ENCODE assay signal across 27 cellular contexts in genomic region chr18:79216176-79216575, GRCh38.
"Had no signal": no experiment of that assay in that cellular context is flagged by ENCODE, and none has a peak within 500 bp of the region (broad histone marks: within the 10 kb centered on the region; RNA-seq: fewer than 3 reads in every experiment).

No MANE protein-coding gene starts in this region.

- H3K4me3 Mint-ChIP-seq: activated CD4-positive, alpha-beta memory T cell treated with anti-CD3 and anti-CD28 coated beads, Interleukin-2, amount 10 ng/mL, durations not matched to agents 7 days and 5 days; activated CD4-positive, alpha-beta T cell treated with anti-CD3 and anti-CD28 coated beads, Interleukin-2, amount 10 ng/mL, durations not matched to agents 7 days and 5 days; activated naive CD4-positive, alpha-beta T cell treated with anti-CD3 and anti-CD28 coated beads, Interleukin-2, amount 10 ng/mL, durations not matched to agents 7 days and 5 days; activated naive CD8-positive, alpha-beta T cell treated with anti-CD3 and anti-CD28 coated beads, Interleukin-2, amount 10 ng/mL, durations not matched to agents 7 days and 5 days; activated T-cell treated with anti-CD3 and anti-CD28 coated beads, Interleukin-2, amount 50 U/mL, for 24 hours; activated T-cell treated with anti-CD3 and anti-CD28 coated beads, Interleukin-2, amount 50 U/mL, for 72 hours; central memory CD8-positive, alpha-beta T cell; WTC11 had no signal

- H3K27ac Mint-ChIP-seq: activated CD4-positive, alpha-beta memory T cell treated with anti-CD3 and anti-CD28 coated beads, Interleukin-2, amount 10 ng/mL, durations not matched to agents 7 days and 5 days; activated CD4-positive, alpha-beta T cell treated with anti-CD3 and anti-CD28 coated beads, Interleukin-2, amount 10 ng/mL, durations not matched to agents 7 days and 5 days; activated naive CD4-positive, alpha-beta T cell treated with anti-CD3 and anti-CD28 coated beads, Interleukin-2, amount 10 ng/mL, durations not matched to agents 7 days and 5 days; activated naive CD4-positive, alpha-beta T cell treated with anti-CD3 and anti-CD28 coated beads, Interleukin-2, amount 50 U/mL, for 72 hours; activated naive CD8-positive, alpha-beta T cell treated with anti-CD3 and anti-CD28 coated beads, Interleukin-2, amount 10 ng/mL, durations not matched to agents 7 days and 5 days; activated T-cell treated with anti-CD3 and anti-CD28 coated beads, Interleukin-2, amount 50 U/mL, for 24 hours; activated T-cell treated with anti-CD3 and anti-CD28 coated beads, Interleukin-2, amount 50 U/mL, for 72 hours; WTC11 had no signal

- H3K4me3 ChIP-seq: coronary artery, esophagus squamous epithelium, heart left ventricle had no signal

- H3K4me1 Mint-ChIP-seq: activated CD4-positive, alpha-beta memory T cell treated with anti-CD3 and anti-CD28 coated beads, Interleukin-2, amount 10 ng/mL, durations not matched to agents 7 days and 5 days; activated CD4-positive, alpha-beta T cell treated with anti-CD3 and anti-CD28 coated beads, Interleukin-2, amount 10 ng/mL, durations not matched to agents 7 days and 5 days; activated naive CD4-positive, alpha-beta T cell treated with anti-CD3 and anti-CD28 coated beads, Interleukin-2, amount 10 ng/mL, durations not matched to agents 7 days and 5 days; activated naive CD8-positive, alpha-beta T cell treated with anti-CD3 and anti-CD28 coated beads, Interleukin-2, amount 10 ng/mL, durations not matched to agents 7 days and 5 days; WTC11 had no signal

- H3K27ac ChIP-seq: brain microvascular endothelial cell, coronary artery, epithelial cell of prostate, esophagus squamous epithelium, heart left ventricle, VCaP had no signal

- DNase-seq: activated CD4-positive, alpha-beta memory T cell treated with anti-CD3 and anti-CD28 coated beads, Interleukin-2, amount 10 ng/mL, durations not matched to agents 7 days and 5 days; activated CD4-positive, alpha-beta T cell treated with anti-CD3 and anti-CD28 coated beads for 1 hour; activated CD4-positive, alpha-beta T cell treated with anti-CD3 and anti-CD28 coated beads for 4 hours; activated CD4-positive, alpha-beta T cell treated with anti-CD3 and anti-CD28 coated beads, Interleukin-2, amount 10 ng/mL, durations not matched to agents 7 days and 5 days; activated CD4-positive, alpha-beta T cell treated with anti-CD3 and anti-CD28 coated beads, Interleukin-2, amount 50 U/mL, for 4 hours; activated CD8-positive, alpha-beta memory T cell treated with anti-CD3 and anti-CD28 coated beads, Interleukin-2, amount 50 U/mL, for 48 hours; activated gamma-delta T cell; activated naive CD4-positive, alpha-beta T cell; activated naive CD4-positive, alpha-beta T cell treated with anti-CD3 and anti-CD28 coated beads, Interleukin-2, amount 10 ng/mL, durations not matched to agents 7 days and 5 days; activated naive CD8-positive, alpha-beta T cell treated with anti-CD3 and anti-CD28 coated beads, Interleukin-2, amount 10 ng/mL, durations not matched to agents 7 days and 5 days; activated T-cell treated with anti-CD3 and anti-CD28 coated beads for 4 hours; activated T-cell treated with anti-CD3 and anti-CD28 coated beads, Interleukin-2, amount 50 U/mL, for 24 hours; activated T-cell treated with anti-CD3 and anti-CD28 coated beads, Interleukin-2, amount 50 U/mL, for 72 hours; amniotic stem cell; anterior cingulate cortex; brain microvascular endothelial cell; effector CD8-positive, alpha-beta T cell; esophagus squamous epithelium; foreskin melanocyte; heart left ventricle; T-helper 2 cell had no signal

- H3K36me3 ChIP-seq: brain microvascular endothelial cell had no signal

- H3K27me3 ChIP-seq: brain microvascular endothelial cell, esophagus squamous epithelium, heart left ventricle had no signal

- H3K9me3 ChIP-seq: esophagus squamous epithelium, heart left ventricle had no signal

- H3K9me3 Mint-ChIP-seq: activated CD4-positive, alpha-beta memory T cell treated with anti-CD3 and anti-CD28 coated beads, Interleukin-2, amount 10 ng/mL, durations not matched to agents 7 days and 5 days; activated CD4-positive, alpha-beta T cell treated with anti-CD3 and anti-CD28 coated beads, Interleukin-2, amount 10 ng/mL, durations not matched to agents 7 days and 5 days; activated naive CD4-positive, alpha-beta T cell treated with anti-CD3 and anti-CD28 coated beads, Interleukin-2, amount 10 ng/mL, durations not matched to agents 7 days and 5 days; activated naive CD4-positive, alpha-beta T cell treated with anti-CD3 and anti-CD28 coated beads, Interleukin-2, amount 50 U/mL, for 72 hours; activated naive CD8-positive, alpha-beta T cell treated with anti-CD3 and anti-CD28 coated beads, Interleukin-2, amount 10 ng/mL, durations not matched to agents 7 days and 5 days; activated T-cell treated with anti-CD3 and anti-CD28 coated beads, Interleukin-2, amount 50 U/mL, for 24 hours; activated T-cell treated with anti-CD3 and anti-CD28 coated beads, Interleukin-2, amount 50 U/mL, for 72 hours; central memory CD8-positive, alpha-beta T cell had no signal

- H3K27me3 Mint-ChIP-seq: activated CD4-positive, alpha-beta memory T cell treated with anti-CD3 and anti-CD28 coated beads, Interleukin-2, amount 10 ng/mL, durations not matched to agents 7 days and 5 days; activated CD4-positive, alpha-beta T cell treated with anti-CD3 and anti-CD28 coated beads, Interleukin-2, amount 10 ng/mL, durations not matched to agents 7 days and 5 days; activated naive CD4-positive, alpha-beta T cell treated with anti-CD3 and anti-CD28 coated beads, Interleukin-2, amount 10 ng/mL, durations not matched to agents 7 days and 5 days; activated naive CD8-positive, alpha-beta T cell treated with anti-CD3 and anti-CD28 coated beads, Interleukin-2, amount 10 ng/mL, durations not matched to agents 7 days and 5 days; activated T-cell treated with anti-CD3 and anti-CD28 coated beads, Interleukin-2, amount 50 U/mL, for 24 hours; central memory CD8-positive, alpha-beta T cell had no signal

- ATAC-seq: activated naive CD4-positive, alpha-beta T cell treated with anti-CD3 and anti-CD28 coated beads, Interleukin-2, amount 50 U/mL, for 72 hours; activated T-cell treated with anti-CD3 and anti-CD28 coated beads, Interleukin-2, amount 50 U/mL, for 72 hours; WTC11 had no signal

- H3K4me1 ChIP-seq: esophagus squamous epithelium, heart left ventricle had no signal
